In the genomic region with DNA sequence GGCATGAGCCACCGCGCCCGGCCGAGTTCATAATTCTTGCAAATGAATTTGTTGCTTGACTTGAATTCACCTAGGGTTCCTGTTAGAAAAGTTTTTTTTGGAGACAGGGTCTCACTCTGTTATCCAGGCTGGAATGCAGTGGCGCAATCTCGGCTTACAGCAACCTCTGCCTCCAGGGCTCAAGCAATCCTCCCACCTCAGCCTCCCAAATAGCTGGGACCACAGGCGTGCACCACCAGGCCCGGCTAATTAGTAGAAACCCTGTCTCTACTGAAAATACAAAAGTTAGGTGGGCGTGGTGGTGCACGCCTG, we compare ENCODE assay signal across 4 cellular contexts.
"Had no signal": no experiment of that assay in that cellular context is flagged by ENCODE, and none has a peak within 500 bp of the region (broad histone marks: within the 10 kb centered on the region; RNA-seq: fewer than 3 reads in every experiment).

No MANE protein-coding gene starts in this region.

- H3K4me1 ChIP-seq: suprapubic skin had no signal

- H3K36me3 ChIP-seq: cardiac muscle cell, suprapubic skin had no signal

- DNase-seq: activated gamma-delta T cell had no signal

- H3K4me2 ChIP-seq: smooth muscle cell had no signal

- H3K27ac ChIP-seq: cardiac muscle cell, suprapubic skin had no signal

- H3K4me3 ChIP-seq: cardiac muscle cell, smooth muscle cell, suprapubic skin had no signal

- H3K9me3 ChIP-seq: suprapubic skin had no signal
